In genomic region chr2:76813084-76813483, GRCh38 we compare ENCODE assay signal across 10 cellular contexts.
ATAC-seq and TF ChIP-seq lines count a peak whose summit lies in the region.
"Had no signal": no experiment of that assay in that cellular context is flagged by ENCODE, and none has a peak within 500 bp of the region (broad histone marks: within the 10 kb centered on the region; RNA-seq: fewer than 3 reads in every experiment).

No MANE protein-coding gene starts in this region.

- H2AFZ ChIP-seq in neural cell (ENCODE audit: low read depth, low read length), result no peak overlapping the region

- no peak for ATAC-seq in GM18511 (IDR thresholded peaks at IDR 0.05; ENCODE audit: unreplicated experiment)
- ATAC-seq: A549; CD8-positive, alpha-beta T cell had no signal

- no peak overlapping the region for H3K9ac ChIP-seq in neural cell (ENCODE audit: low read length)
- H3K9ac ChIP-seq: BLaER1; BLaER1 treated with 17β-estradiol and CSF1 and Interleukin-3, amounts not matched to agents 10 nM and 100 nM had no signal

- no peak for TF ChIP-seq RAD21 in neural cell (conservative IDR thresholded peaks at IDR 0.05)

- TF ChIP-seq CTCF in neural cell (IDR thresholded peaks at IDR 0.05; ENCODE audit: poor library complexity, severe bottlenecking), result no peak

- H3K27ac ChIP-seq in neural cell (ENCODE audit: low read length), result peak overlapping the region; percentile 48
- H3K27ac ChIP-seq: 22Rv1; A549; BLaER1; BLaER1 treated with 17β-estradiol and CSF1 and Interleukin-3, amounts not matched to agents 10 nM and 100 nM; C4-2B had no signal

- H3F3A ChIP-seq in neural cell (ENCODE audit: insufficient read depth, low read length, poor library complexity, severe bottlenecking), result no peaks in the 10 kb centered on the region

- no peak overlapping the region for H3K4me2 ChIP-seq in neural cell (ENCODE audit: low read length)
- H3K4me2 ChIP-seq: A549; BLaER1; BLaER1 treated with 17β-estradiol and CSF1 and Interleukin-3, amounts not matched to agents 10 nM and 100 nM had no signal

- no peaks in the 10 kb centered on the region for H3K9me3 ChIP-seq in neural cell (ENCODE audit: low read length)
- H3K9me3 ChIP-seq: BE2C; BLaER1; BLaER1 treated with 17β-estradiol and CSF1 and Interleukin-3, amounts not matched to agents 10 nM and 100 nM; Caco-2 had no signal

- no peak overlapping the region for H3K4me3 ChIP-seq in neural cell (ENCODE audit: low read length)
- H3K4me3 ChIP-seq: A549; BLaER1; BLaER1 treated with 17β-estradiol and CSF1 and Interleukin-3, amounts not matched to agents 10 nM and 100 nM had no signal

- H4K20me1 ChIP-seq in neural cell (ENCODE audit: insufficient read depth), result no peaks in the 10 kb centered on the region
- H4K20me1 ChIP-seq: BLaER1; BLaER1 treated with 17β-estradiol and CSF1 and Interleukin-3, amounts not matched to agents 10 nM and 100 nM had no signal

- H3K27me3 ChIP-seq in neural cell (ENCODE audit: insufficient read depth, low read depth, low read length), result no peaks in the 10 kb centered on the region
- H3K27me3 ChIP-seq: BE2C; BLaER1; BLaER1 treated with 17β-estradiol and CSF1 and Interleukin-3, amounts not matched to agents 10 nM and 100 nM had no signal

- no peaks in the 10 kb centered on the region for H3K79me2 ChIP-seq in neural cell (replicated peaks; ENCODE audit: insufficient read depth, low read length)

- H3K36me3 ChIP-seq in neural cell (ENCODE audit: insufficient read depth, low read length), result no peaks in the 10 kb centered on the region
- H3K36me3 ChIP-seq: BE2C; BLaER1; BLaER1 treated with 17β-estradiol and CSF1 and Interleukin-3, amounts not matched to agents 10 nM and 100 nM had no signal

- TF ChIP-seq EP300 in neural cell (conservative IDR thresholded peaks at IDR 0.05; ENCODE audit: poor library complexity, severe bottlenecking), result peak; percentile 67

- H3K9me2 ChIP-seq in neural cell (ENCODE audit: insufficient read depth, low read length), result no peaks in the 10 kb centered on the region

TF ChIP-seq in neural cell, 6 proteins besides CTCF, POLR2A, EP300 and RAD21:
- TF ChIP-seq, protein P1, sequence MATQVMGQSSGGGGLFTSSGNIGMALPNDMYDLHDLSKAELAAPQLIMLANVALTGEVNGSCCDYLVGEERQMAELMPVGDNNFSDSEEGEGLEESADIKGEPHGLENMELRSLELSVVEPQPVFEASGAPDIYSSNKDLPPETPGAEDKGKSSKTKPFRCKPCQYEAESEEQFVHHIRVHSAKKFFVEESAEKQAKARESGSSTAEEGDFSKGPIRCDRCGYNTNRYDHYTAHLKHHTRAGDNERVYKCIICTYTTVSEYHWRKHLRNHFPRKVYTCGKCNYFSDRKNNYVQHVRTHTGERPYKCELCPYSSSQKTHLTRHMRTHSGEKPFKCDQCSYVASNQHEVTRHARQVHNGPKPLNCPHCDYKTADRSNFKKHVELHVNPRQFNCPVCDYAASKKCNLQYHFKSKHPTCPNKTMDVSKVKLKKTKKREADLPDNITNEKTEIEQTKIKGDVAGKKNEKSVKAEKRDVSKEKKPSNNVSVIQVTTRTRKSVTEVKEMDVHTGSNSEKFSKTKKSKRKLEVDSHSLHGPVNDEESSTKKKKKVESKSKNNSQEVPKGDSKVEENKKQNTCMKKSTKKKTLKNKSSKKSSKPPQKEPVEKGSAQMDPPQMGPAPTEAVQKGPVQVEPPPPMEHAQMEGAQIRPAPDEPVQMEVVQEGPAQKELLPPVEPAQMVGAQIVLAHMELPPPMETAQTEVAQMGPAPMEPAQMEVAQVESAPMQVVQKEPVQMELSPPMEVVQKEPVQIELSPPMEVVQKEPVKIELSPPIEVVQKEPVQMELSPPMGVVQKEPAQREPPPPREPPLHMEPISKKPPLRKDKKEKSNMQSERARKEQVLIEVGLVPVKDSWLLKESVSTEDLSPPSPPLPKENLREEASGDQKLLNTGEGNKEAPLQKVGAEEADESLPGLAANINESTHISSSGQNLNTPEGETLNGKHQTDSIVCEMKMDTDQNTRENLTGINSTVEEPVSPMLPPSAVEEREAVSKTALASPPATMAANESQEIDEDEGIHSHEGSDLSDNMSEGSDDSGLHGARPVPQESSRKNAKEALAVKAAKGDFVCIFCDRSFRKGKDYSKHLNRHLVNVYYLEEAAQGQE (IDR thresholded peaks at IDR 0.05; ENCODE audit: borderline replicate concordance), result peak; percentile 80
- TF ChIP-seq POLR2AphosphoS5 (IDR thresholded peaks at IDR 0.05), result no peak
- no peak for TF ChIP-seq EZH2 (IDR thresholded peaks at IDR 0.05; ENCODE audit: borderline replicate concordance, insufficient read depth, low read length, poor library complexity, severe bottlenecking)
- no peak for TF ChIP-seq SMC3 (conservative IDR thresholded peaks at IDR 0.05; ENCODE audit: poor library complexity)
- no peak for TF ChIP-seq TAF1 (IDR thresholded peaks at IDR 0.05; ENCODE audit: low read depth)
